18 cellular contexts compared by ENCODE assay signal in the genomic region with DNA sequence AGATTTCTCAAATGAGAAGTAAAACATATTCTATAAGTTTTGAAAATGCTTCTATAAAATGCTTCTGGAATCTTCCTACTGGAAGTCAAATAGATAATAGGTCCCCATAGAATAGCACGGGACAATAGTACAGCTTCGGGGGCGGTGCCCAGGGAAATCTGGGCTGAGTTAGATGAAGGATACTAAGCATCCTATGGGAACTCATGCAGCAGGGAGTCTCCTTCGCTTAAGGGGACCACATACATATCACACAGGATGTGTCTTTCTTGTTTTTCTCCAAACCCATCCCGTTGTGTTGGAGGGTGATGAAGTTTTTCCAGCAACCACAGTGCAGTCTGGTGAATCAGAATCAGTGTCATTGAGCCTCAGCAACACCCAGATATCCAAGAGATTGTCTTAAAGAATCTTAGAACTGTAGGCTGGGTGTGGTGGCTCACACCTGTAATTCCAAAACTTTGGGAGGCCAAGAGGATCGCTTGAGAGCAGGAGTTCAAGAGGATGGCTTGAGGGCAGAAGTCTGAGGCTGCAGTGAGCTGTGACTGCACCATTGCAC.
DNase-seq lines count a peak whose midpoint lies in the region; ATAC-seq and TF ChIP-seq lines count a peak whose summit lies in the region.
"Had no signal": no experiment of that assay in that cellular context is flagged by ENCODE, and none has a peak within 500 bp of the region (broad histone marks: within the 10 kb centered on the region; RNA-seq: fewer than 3 reads in every experiment).

No MANE protein-coding gene starts in this region.

- no peak overlapping the region for H3K4me3 Mint-ChIP-seq in activated CD4-positive, alpha-beta memory T cell treated with anti-CD3 and anti-CD28 coated beads for 36 hours
- H3K4me3 Mint-ChIP-seq in activated CD4-positive, alpha-beta memory T cell treated with anti-CD3 and anti-CD28 coated beads, Interleukin-2, amount 10 ng/mL, durations not matched to agents 7 days and 5 days = no peak overlapping the region
- H3K4me3 Mint-ChIP-seq in WTC11 (no peak overlapping the region), nephron progenitor cell (no peak overlapping the region)

- H3K4me1 ChIP-seq in thyroid gland = no peaks in the 10 kb centered on the region
- H3K4me1 ChIP-seq: A549, upper lobe of left lung had no signal

- TF ChIP-seq CTCF in WTC11 (IDR thresholded peaks at IDR 0.05) = no peak
- TF ChIP-seq CTCF in nephron progenitor cell (IDR thresholded peaks at IDR 0.05) = no peak
- no peak for TF ChIP-seq CTCF in thyroid gland (IDR thresholded peaks at IDR 0.05)

- H3K4me3 ChIP-seq in thyroid gland (replicated peaks in 1 of 3) = no peak overlapping the region
- H3K4me3 ChIP-seq: A549, SJCRH30, upper lobe of left lung had no signal

- CTCF ChIA-PET in activated CD4-positive, alpha-beta memory T cell treated with anti-CD3 and anti-CD28 coated beads for 36 hours (lab: Charles Lee) = no interaction called here
- CTCF ChIA-PET in activated CD4-positive, alpha-beta memory T cell treated with anti-CD3 and anti-CD28 coated beads, Interleukin-2, amount 10 ng/mL, durations not matched to agents 7 days and 5 days (lab: Charles Lee) = interaction anchor here (0.7 to 2.4 kb wide), 2 partner anchors 14 kb away, joined by 3 to 13 read pairs; no protein-coding TSS in a partner anchor
- CTCF ChIA-PET in WTC11 (lab: Charles Lee) = interaction anchor here (0.5 to 1.1 kb wide), 2 partner anchors 9 to 14 kb away, joined by 3 to 4 read pairs; no protein-coding TSS in a partner anchor

- peaks cover 19% of the 10 kb centered on the region for H3K9me3 Mint-ChIP-seq in activated CD4-positive, alpha-beta memory T cell treated with anti-CD3 and anti-CD28 coated beads for 36 hours
- peaks cover 16% of the 10 kb centered on the region for H3K9me3 Mint-ChIP-seq in activated CD4-positive, alpha-beta memory T cell treated with anti-CD3 and anti-CD28 coated beads, Interleukin-2, amount 10 ng/mL, durations not matched to agents 7 days and 5 days
- H3K9me3 Mint-ChIP-seq in WTC11 = peaks cover 15% of the 10 kb centered on the region
- peaks cover 29% of the 10 kb centered on the region for H3K9me3 Mint-ChIP-seq in nephron progenitor cell

- H3K27me3 ChIP-seq in thyroid gland = no peaks in the 10 kb centered on the region
- H3K27me3 ChIP-seq: SJCRH30, upper lobe of left lung had no signal

- 88 to 92% methylated on average over 6 of the region's 6 CpGs for WGBS in thyroid gland, 2 donors

- peak overlapping the region; percentile 83 for H3K27ac Mint-ChIP-seq in activated CD4-positive, alpha-beta memory T cell treated with anti-CD3 and anti-CD28 coated beads for 36 hours
- H3K27ac Mint-ChIP-seq in activated CD4-positive, alpha-beta memory T cell treated with anti-CD3 and anti-CD28 coated beads, Interleukin-2, amount 10 ng/mL, durations not matched to agents 7 days and 5 days = no peak overlapping the region
- H3K27ac Mint-ChIP-seq in WTC11 (peak overlapping the region; percentile 91), nephron progenitor cell (peak overlapping the region; percentile 87)

- H3K36me3 Mint-ChIP-seq in activated CD4-positive, alpha-beta memory T cell treated with anti-CD3 and anti-CD28 coated beads for 36 hours = peaks cover 17% of the 10 kb centered on the region
- peaks cover 26% of the 10 kb centered on the region for H3K36me3 Mint-ChIP-seq in activated CD4-positive, alpha-beta memory T cell treated with anti-CD3 and anti-CD28 coated beads, Interleukin-2, amount 10 ng/mL, durations not matched to agents 7 days and 5 days (ENCODE audit: low read depth)
- H3K36me3 Mint-ChIP-seq in WTC11 = peaks cover 5% of the 10 kb centered on the region
- peaks cover 23% of the 10 kb centered on the region for H3K36me3 Mint-ChIP-seq in nephron progenitor cell (ENCODE audit: low read depth)

- no peak for TF ChIP-seq POLR2A in thyroid gland (IDR thresholded peaks at IDR 0.05)

- peak; percentile 65 for DNase-seq in activated CD4-positive, alpha-beta memory T cell treated with anti-CD3 and anti-CD28 coated beads for 36 hours
- DNase-seq in activated CD4-positive, alpha-beta memory T cell treated with anti-CD3 and anti-CD28 coated beads, Interleukin-2, amount 10 ng/mL, durations not matched to agents 7 days and 5 days = no peak
- DNase-seq in WTC11 (ENCODE audit: low spot score) (no peak), nephron progenitor cell (no peak), Ammon's horn (ENCODE audit: low spot score) (no peak), NCI-H526 treated with DMSO at 0.1 percent for 48 hours (lab: John Stamatoyannopoulos, UW) (no peak), thyroid gland (no peak)
- peak; percentile 23 for DNase-seq in activated naive CD4-positive, alpha-beta T cell treated with anti-CD3 and anti-CD28 coated beads, Interleukin-2, amount 50 U/mL, for 16 hours
- DNase-seq: C1 segment of cervical spinal cord, NCI-H1048, NCI-H1930, occipital lobe, SJCRH30, T1000 had no signal

- no peaks in the 10 kb centered on the region for H3K27me3 Mint-ChIP-seq in activated CD4-positive, alpha-beta memory T cell treated with anti-CD3 and anti-CD28 coated beads for 36 hours
- H3K27me3 Mint-ChIP-seq in activated CD4-positive, alpha-beta memory T cell treated with anti-CD3 and anti-CD28 coated beads, Interleukin-2, amount 10 ng/mL, durations not matched to agents 7 days and 5 days = no peaks in the 10 kb centered on the region
- H3K27me3 Mint-ChIP-seq in WTC11 (ENCODE audit: low read depth) (no peaks in the 10 kb centered on the region), nephron progenitor cell (ENCODE audit: low read depth, poor library complexity) (peaks cover 13% of the 10 kb centered on the region)

- no peaks in the 10 kb centered on the region for H3K36me3 ChIP-seq in thyroid gland
- H3K36me3 ChIP-seq: SJCRH30, upper lobe of left lung had no signal

- peaks cover 62% of the 10 kb centered on the region for H3K4me1 Mint-ChIP-seq in activated CD4-positive, alpha-beta memory T cell treated with anti-CD3 and anti-CD28 coated beads for 36 hours (ENCODE audit: low read depth)
- peaks cover 27% of the 10 kb centered on the region for H3K4me1 Mint-ChIP-seq in activated CD4-positive, alpha-beta memory T cell treated with anti-CD3 and anti-CD28 coated beads, Interleukin-2, amount 10 ng/mL, durations not matched to agents 7 days and 5 days
- H3K4me1 Mint-ChIP-seq in WTC11 (peaks cover 28% of the 10 kb centered on the region), nephron progenitor cell (peaks cover 27% of the 10 kb centered on the region)

- intact Hi-C loops in activated CD4-positive, alpha-beta memory T cell treated with anti-CD3 and anti-CD28 coated beads for 36 hours (cut with micrococcal nuclease) = loop anchor here (1.0 to 2.0 kb wide), 2 partner anchors 8 to 31 kb away; no protein-coding TSS in a partner anchor
- intact Hi-C loops in thyroid gland (cut with DNase I) = no loop called here

- ATAC-seq in WTC11 = no peak
- ATAC-seq: A549, Panc1 had no signal

- POLR2A ChIA-PET in activated CD4-positive, alpha-beta memory T cell treated with anti-CD3 and anti-CD28 coated beads for 36 hours (lab: Charles Lee) = no interaction called here
- POLR2A ChIA-PET in activated CD4-positive, alpha-beta memory T cell treated with anti-CD3 and anti-CD28 coated beads, Interleukin-2, amount 10 ng/mL, durations not matched to agents 7 days and 5 days (lab: Charles Lee) = no interaction called here
- POLR2A ChIA-PET in WTC11 (lab: Charles Lee) = no interaction called here

- H3K9me3 ChIP-seq in thyroid gland = no peaks in the 10 kb centered on the region

- no peak overlapping the region for H3K27ac ChIP-seq in thyroid gland
- H3K27ac ChIP-seq: A549, KMS-11, SJCRH30, upper lobe of left lung had no signal

TF ChIP-seq in WTC11, 78 proteins besides CTCF, POLR2A, EP300 and RAD21 (continues in another document):
- TF ChIP-seq ZNF121 (CRISPR knock-in tag; IDR thresholded peaks at IDR 0.05) (no peak), RORB (CRISPR knock-in tag; IDR thresholded peaks at IDR 0.05) (no peak), TEAD4 (CRISPR knock-in tag; IDR thresholded peaks at IDR 0.05) (no peak), GTF2I (CRISPR knock-in tag; conservative IDR thresholded peaks at IDR 0.05) (no peak), GABPB1 (CRISPR knock-in tag; IDR thresholded peaks at IDR 0.05) (no peak), SP1 (CRISPR knock-in tag; conservative IDR thresholded peaks at IDR 0.05) (no peak), GRHL2 (CRISPR knock-in tag; IDR thresholded peaks at IDR 0.05; ENCODE audit: insufficient replicate concordance, severe bottlenecking) (no peak), FOXK1 (CRISPR knock-in tag; IDR thresholded peaks at IDR 0.05) (no peak), ZNF317 (CRISPR knock-in tag; IDR thresholded peaks at IDR 0.05; ENCODE audit: borderline replicate concordance, low read depth) (no peak), TCF7 (CRISPR knock-in tag; IDR thresholded peaks at IDR 0.05; ENCODE audit: low read depth) (no peak), ETV6 (CRISPR knock-in tag; IDR thresholded peaks at IDR 0.05) (no peak)
- TF ChIP-seq, protein P1, sequence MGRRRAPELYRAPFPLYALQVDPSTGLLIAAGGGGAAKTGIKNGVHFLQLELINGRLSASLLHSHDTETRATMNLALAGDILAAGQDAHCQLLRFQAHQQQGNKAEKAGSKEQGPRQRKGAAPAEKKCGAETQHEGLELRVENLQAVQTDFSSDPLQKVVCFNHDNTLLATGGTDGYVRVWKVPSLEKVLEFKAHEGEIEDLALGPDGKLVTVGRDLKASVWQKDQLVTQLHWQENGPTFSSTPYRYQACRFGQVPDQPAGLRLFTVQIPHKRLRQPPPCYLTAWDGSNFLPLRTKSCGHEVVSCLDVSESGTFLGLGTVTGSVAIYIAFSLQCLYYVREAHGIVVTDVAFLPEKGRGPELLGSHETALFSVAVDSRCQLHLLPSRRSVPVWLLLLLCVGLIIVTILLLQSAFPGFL (CRISPR knock-in tag; IDR thresholded peaks at IDR 0.05; ENCODE audit: borderline replicate concordance) = no peak
- TF ChIP-seq, protein P2, sequence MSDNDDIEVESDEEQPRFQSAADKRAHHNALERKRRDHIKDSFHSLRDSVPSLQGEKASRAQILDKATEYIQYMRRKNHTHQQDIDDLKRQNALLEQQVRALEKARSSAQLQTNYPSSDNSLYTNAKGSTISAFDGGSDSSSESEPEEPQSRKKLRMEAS (CRISPR knock-in tag; IDR thresholded peaks at IDR 0.05) = no peak
- TF ChIP-seq, protein P3, sequence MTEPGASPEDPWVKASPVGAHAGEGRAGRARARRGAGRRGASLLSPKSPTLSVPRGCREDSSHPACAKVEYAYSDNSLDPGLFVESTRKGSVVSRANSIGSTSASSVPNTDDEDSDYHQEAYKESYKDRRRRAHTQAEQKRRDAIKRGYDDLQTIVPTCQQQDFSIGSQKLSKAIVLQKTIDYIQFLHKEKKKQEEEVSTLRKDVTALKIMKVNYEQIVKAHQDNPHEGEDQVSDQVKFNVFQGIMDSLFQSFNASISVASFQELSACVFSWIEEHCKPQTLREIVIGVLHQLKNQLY (CRISPR knock-in tag; IDR thresholded peaks at IDR 0.05) = no peak
- TF ChIP-seq, protein P4, sequence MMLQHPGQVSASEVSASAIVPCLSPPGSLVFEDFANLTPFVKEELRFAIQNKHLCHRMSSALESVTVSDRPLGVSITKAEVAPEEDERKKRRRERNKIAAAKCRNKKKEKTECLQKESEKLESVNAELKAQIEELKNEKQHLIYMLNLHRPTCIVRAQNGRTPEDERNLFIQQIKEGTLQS (CRISPR knock-in tag; conservative IDR thresholded peaks at IDR 0.05) = no peak

Comparison
In these comparisons a context has a peak if more than half of its experiments do, and no peak if none do; other contexts are left out.
1. DNase-seq: peak in activated CD4-positive, alpha-beta memory T cell treated with anti-CD3 and anti-CD28 coated beads for 36 hours (single experiment) and activated naive CD4-positive, alpha-beta T cell treated with anti-CD3 and anti-CD28 coated beads, Interleukin-2, amount 50 U/mL, for 16 hours (single experiment); none in activated CD4-positive, alpha-beta memory T cell treated with anti-CD3 and anti-CD28 coated beads, Interleukin-2, amount 10 ng/mL, durations not matched to agents 7 days and 5 days (single experiment), WTC11 (single experiment), nephron progenitor cell (single experiment), Ammon's horn (single experiment), NCI-H526 treated with DMSO at 0.1 percent for 48 hours (single experiment) and thyroid gland (0 of 2).